ENCODE assay signal across 1 cellular context in the genomic region with DNA sequence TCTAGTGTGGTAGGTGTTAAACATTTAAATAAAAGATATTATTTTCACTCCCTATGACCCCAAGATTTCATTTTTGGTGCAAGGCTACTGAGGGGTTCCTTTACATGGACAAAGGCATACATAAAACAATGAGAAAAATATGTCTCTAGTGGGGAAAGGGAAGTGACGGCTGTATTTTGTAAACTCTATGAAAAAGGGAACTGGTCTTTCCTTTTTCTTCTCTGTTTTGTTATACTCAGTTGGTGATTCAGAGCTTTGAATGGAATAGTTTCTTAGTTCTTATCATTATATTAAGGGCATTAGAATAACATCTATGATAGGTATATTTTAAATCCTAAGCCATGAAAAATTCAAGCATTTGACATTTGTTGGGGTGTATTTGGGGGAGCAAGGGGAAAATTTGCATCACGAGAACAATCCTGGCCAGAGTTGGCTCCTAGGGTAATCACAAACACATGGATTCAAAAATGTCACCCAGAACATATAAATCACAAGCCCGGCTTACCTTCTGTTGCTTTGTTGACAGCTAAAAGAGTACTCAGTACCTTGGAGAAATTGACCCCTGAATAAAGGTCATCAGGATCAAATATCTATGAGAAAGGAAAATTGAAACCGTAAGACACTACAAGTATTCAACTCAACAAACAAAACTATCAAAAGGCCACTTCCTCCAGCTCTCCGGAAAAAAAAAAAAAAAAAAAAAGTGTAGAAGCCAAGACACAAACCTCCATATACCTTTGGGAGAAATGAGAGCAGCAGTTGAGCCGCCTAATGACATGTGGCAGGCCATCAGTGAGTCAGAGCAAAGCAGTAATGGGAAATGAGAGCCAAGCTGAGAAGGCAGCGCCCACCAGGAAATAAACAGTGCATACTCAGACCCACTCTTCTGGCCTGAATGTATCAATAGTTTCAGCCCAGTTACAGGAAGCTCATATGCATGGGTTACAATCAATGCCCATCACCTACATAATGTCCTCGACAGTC.
TF ChIP-seq lines count a peak whose summit lies in the region.

No MANE protein-coding gene starts in this region.

TF ChIP-seq in GM12878, 131 proteins besides CTCF, POLR2A, EP300 and RAD21 (continued from another document):
- TF ChIP-seq KAT2A (conservative IDR thresholded peaks at IDR 0.05; ENCODE audit: control insufficient read depth, low read depth, low read length) (no peak), ZZZ3 (IDR thresholded peaks at IDR 0.05; ENCODE audit: control insufficient read depth, insufficient read length, low read depth) (no peak), SPI1 (IDR thresholded peaks at IDR 0.05; ENCODE audit: borderline replicate concordance, insufficient read depth, low read depth, low read length) (peak; percentile 77; the same call in 1 of the 2 replicates), ETV6 (conservative IDR thresholded peaks at IDR 0.05 in 1 of 2, IDR thresholded peaks at IDR 0.05 in 1 of 2; ENCODE audit: borderline replicate concordance in 1 of 2, low read depth in 1 of 2) (peak in 1 of 2 experiments; percentile 19; a peak in 1 of 4 replicates), CHD4 (IDR thresholded peaks at IDR 0.05) (no peak)
- TF ChIP-seq, protein P1, sequence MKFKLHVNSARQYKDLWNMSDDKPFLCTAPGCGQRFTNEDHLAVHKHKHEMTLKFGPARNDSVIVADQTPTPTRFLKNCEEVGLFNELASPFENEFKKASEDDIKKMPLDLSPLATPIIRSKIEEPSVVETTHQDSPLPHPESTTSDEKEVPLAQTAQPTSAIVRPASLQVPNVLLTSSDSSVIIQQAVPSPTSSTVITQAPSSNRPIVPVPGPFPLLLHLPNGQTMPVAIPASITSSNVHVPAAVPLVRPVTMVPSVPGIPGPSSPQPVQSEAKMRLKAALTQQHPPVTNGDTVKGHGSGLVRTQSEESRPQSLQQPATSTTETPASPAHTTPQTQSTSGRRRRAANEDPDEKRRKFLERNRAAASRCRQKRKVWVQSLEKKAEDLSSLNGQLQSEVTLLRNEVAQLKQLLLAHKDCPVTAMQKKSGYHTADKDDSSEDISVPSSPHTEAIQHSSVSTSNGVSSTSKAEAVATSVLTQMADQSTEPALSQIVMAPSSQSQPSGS (IDR thresholded peaks at IDR 0.05; ENCODE audit: low read length) = no peak
